21 cellular contexts compared by ENCODE assay signal in the genomic region with DNA sequence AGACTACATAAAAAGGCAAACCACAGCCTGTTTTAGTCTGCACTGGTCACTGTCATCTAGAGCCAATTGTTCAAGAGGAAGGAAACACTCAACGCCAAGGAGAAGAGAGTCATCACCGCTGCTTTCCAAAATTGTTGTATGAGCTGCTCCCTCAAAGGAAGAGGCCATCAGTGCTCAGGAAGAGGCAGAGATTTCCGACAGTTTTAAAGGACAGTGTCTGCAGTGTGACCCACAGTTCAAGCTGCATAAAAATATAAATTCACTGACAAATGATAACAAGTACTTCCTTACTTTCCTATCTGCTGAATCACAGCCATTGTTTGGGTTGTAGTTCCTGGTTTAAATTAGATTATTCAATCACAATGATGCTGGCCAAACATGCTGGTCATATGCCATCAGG. TPM values are rescaled to one million over a fixed set of nuclear protein-coding genes. Genes with fewer than 3 reads are reported as not detected.
DNase-seq lines count a peak whose midpoint lies in the region; ATAC-seq, FAIRE-seq and TF ChIP-seq lines count a peak whose summit lies in the region.
"Had no signal": no experiment of that assay in that cellular context is flagged by ENCODE, and none has a peak within 500 bp of the region (broad histone marks: within the 10 kb centered on the region; RNA-seq: fewer than 3 reads in every experiment).

No MANE protein-coding gene starts in this region.

- no peak for TF ChIP-seq POLR2A in spleen (IDR thresholded peaks at IDR 0.05)

- peak; percentile 54 for ATAC-seq in left lung
- no peak for ATAC-seq in HG03196 (IDR thresholded peaks at IDR 0.05; ENCODE audit: unreplicated experiment)
- ATAC-seq: GM23338, T-cell had no signal

- WGBS in spleen, 5 donors: 24 to 52% (median 25%) methylated on average over 3 of the region's 3 CpGs

- H3K27ac ChIP-seq in left lung (peak overlapping the region in 1 of 2 donors; percentile 64), spleen (peak overlapping the region in 6 of 8 donors; percentile 16 to 73 (median 52)), colonic mucosa (no peak overlapping the region)
- H3K27ac ChIP-seq: KMS-11, WERI-Rb-1 had no signal

- H3K27me3 ChIP-seq in MG63 (no peaks in the 10 kb centered on the region), left lung (no peaks in the 10 kb centered on the region), spleen (replicated peaks in 1 of 7) (peaks cover 0 to 24% (median 0%) of the 10 kb centered on the region in 7 donors), colonic mucosa (no peaks in the 10 kb centered on the region)

- intact Hi-C loops in left lung (cut with DNase I): no loop called here
- intact Hi-C loops in spleen (cut with DNase I; ENCODE audit: low total_unique reads): no loop called here
- intact Hi-C loops in colonic mucosa (cut with DNase I): no loop called here

- H3K4me1 ChIP-seq in left lung (peaks cover 0 to 22% of the 10 kb centered on the region in 2 donors), spleen (peaks cover 0 to 43% (median 21%) of the 10 kb centered on the region in 6 donors), colonic mucosa (no peaks in the 10 kb centered on the region)

- DNase-seq in MG63 (peak; percentile 8), dermis blood vessel endothelial cell (peak; percentile 94), left lung (no peak), spleen (no peak), RCC 7860 (ENCODE audit: low spot score) (no peak), NCI-H510A (lab: John Stamatoyannopoulos, UW) (no peak), colonic mucosa (no peak)
- DNase-seq: activated CD4-positive, alpha-beta T cell treated with anti-CD3 and anti-CD28 coated beads, Interleukin-2, amount 50 U/mL, for 4 hours; AML-193; Caco-2; foreskin melanocyte; NCI-H1105; NCI-H2081; NCI-H446; stimulated activated naive CD4-positive, alpha-beta T cell treated with Interleukin-2 at 50 U/mL for 16 hours; T-cell; WERI-Rb-1 had no signal

- H3K9me3 ChIP-seq in MG63 (no peaks in the 10 kb centered on the region), left lung (no peaks in the 10 kb centered on the region), spleen (peaks cover 0 to 13% (median 8%) of the 10 kb centered on the region in 8 donors), colonic mucosa (no peaks in the 10 kb centered on the region)
- H3K9me3 ChIP-seq: Caco-2 had no signal

- no peak for FAIRE-seq in RCC 7860 (lab: Jason Lieb, UNC)
- FAIRE-seq: astrocyte had no signal

- no peak overlapping the region for H3K9ac ChIP-seq in colonic mucosa (ENCODE audit: low read depth in 2 of 2, low read length in 2 of 2)
- H3K9ac ChIP-seq: KMS-11 had no signal

- TF ChIP-seq CTCF in left lung (IDR thresholded peaks at IDR 0.05) (no peak), spleen (IDR thresholded peaks at IDR 0.05 in 8 of 11, conservative IDR thresholded peaks at IDR 0.05 in 3 of 11) (no peak), colonic mucosa (IDR thresholded peaks at IDR 0.05) (no peak)

- H3K4me3 ChIP-seq in MG63 (no peak overlapping the region), left lung (no peak overlapping the region), spleen (no peak overlapping the region), colonic mucosa (no peak overlapping the region)
- H3K4me3 ChIP-seq: GM23338 had no signal

- H3K36me3 ChIP-seq in MG63 (no peaks in the 10 kb centered on the region), left lung (no peaks in the 10 kb centered on the region), spleen (peaks cover 0 to 15% (median 0%) of the 10 kb centered on the region in 6 donors), colonic mucosa (no peaks in the 10 kb centered on the region)
- H3K36me3 ChIP-seq: WERI-Rb-1 had no signal

RNA-seq across cellular contexts. Expression of a gene that starts 16.4 kb away (rescaled TPM):
- total RNA-seq in MG63 (2014; rRNA removed; shearing (Covaris generic); ENCODE audit: low replicate concordance): 24.0 and 33.3 TPM in 2 replicates
- 282 and 333 TPM in 2 replicates for total RNA-seq in dermis blood vessel endothelial cell
- 10 to 100 TPM; 82.4 to 88.0 TPM for total RNA-seq in left lung
- total RNA-seq in spleen: 10 to 100 TPM; 54.5 to 85.7 (median 66.7) TPM
- polyA plus RNA-seq in spleen: 10 to 100 TPM; 22.2 to 32.9 (median 29.1) TPM
- 10 to 100 TPM; 24.9 to 41.3 TPM for total RNA-seq in colonic mucosa

RNA-seq across cellular contexts. Expression of a gene that starts 17.7 kb away (rescaled TPM):
- total RNA-seq in MG63 (2014; rRNA removed; shearing (Covaris generic); ENCODE audit: low replicate concordance): 9.2 and 10.3 TPM in 2 replicates
- total RNA-seq in dermis blood vessel endothelial cell (4.6 and 12.8 TPM in 2 replicates), left lung (1 to 10 TPM; 2.9 to 4.2 TPM), spleen (10 to 100 TPM in 3 of 7 donors, 1 to 10 TPM in 4; 3.9 to 11.1 (median 8.2) TPM), colonic mucosa (1 to 10 TPM; 2.5 to 7.8 TPM)
- polyA plus RNA-seq in spleen: 1 to 10 TPM; 1.5 to 4.1 (median 1.7) TPM

Comparison
In these comparisons a context has a peak if more than half of its experiments do, and no peak if none do; other contexts are left out.
1. DNase-seq: peak in MG63 (single experiment) and dermis blood vessel endothelial cell (single experiment); none in left lung (0 of 2), spleen (single experiment), RCC 7860 (single experiment), NCI-H510A (single experiment) and colonic mucosa (single experiment).